12 cellular contexts compared by ENCODE assay signal in the genomic region with DNA sequence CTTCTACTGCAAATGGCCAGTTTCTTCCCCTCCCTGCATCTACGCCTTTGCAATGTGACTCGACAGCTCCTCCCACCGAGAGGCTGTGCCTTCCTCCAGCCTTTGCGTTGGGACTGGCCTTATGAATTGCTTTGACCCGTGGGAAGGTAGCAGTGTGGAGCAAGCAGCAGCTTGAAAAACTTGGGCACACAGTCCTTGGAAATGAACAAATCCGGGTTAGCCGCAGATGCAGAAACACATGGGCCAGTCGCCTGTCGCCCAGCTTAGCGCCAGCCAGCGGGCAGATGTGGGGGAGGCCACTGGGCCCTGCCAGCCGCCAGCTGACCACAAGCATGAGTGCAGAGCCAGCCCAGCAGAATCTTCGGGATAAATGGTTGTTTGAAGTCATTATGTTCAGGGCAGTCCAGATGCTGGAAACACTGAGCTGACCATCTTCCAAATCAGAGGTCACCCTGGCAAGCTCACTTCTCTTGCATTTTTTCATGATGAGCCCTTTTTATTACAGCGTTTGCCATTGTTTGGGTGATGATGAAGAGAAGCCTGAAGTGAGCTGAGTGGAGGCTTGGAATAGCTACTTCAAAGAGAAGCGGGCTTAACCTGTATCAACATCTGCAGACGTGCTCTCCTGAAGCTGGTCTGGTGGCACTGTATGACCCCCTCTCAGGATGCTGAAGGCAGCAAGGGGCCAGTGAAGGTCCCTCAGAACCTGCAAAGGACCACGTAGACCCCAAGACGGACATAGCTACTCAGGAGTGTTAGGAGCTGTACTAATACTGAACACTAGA. TPM values are rescaled to one million over a fixed set of nuclear protein-coding genes. Genes with fewer than 3 reads are reported as not detected.
A peak's percentile ranks its signal among the peaks of the same experiment; 100 is the strongest.
DNase-seq lines count a peak whose midpoint lies in the region; ATAC-seq and TF ChIP-seq lines count a peak whose summit lies in the region.
"Had no signal": no experiment of that assay in that cellular context is flagged by ENCODE, and none has a peak within 500 bp of the region (broad histone marks: within the 10 kb centered on the region; RNA-seq: fewer than 3 reads in every experiment).

No MANE protein-coding gene starts in this region.

- H4K8ac ChIP-seq in mesenchymal stem cell (ENCODE audit: low read length), result no peak overlapping the region

- no peak overlapping the region for H3K14ac ChIP-seq in mesenchymal stem cell (ENCODE audit: low read length in 2 of 2)

- DNase-seq in activated CD8-positive, alpha-beta memory T cell treated with anti-CD3 and anti-CD28 coated beads for 24 hours, result peak; percentile 44
- no peak for DNase-seq in activated CD8-positive, alpha-beta memory T cell treated with anti-CD3 and anti-CD28 coated beads, Interleukin-2, amount 10 ng/mL, durations not matched to agents 7 days and 5 days
- peak in 9 of 10 donors; percentile 38 to 77 (median 65) for DNase-seq in dorsolateral prefrontal cortex
- peak; percentile 42 for DNase-seq in mesenchymal stem cell
- DNase-seq in cerebellum (ENCODE audit: low spot score), result no peak
- no peak for DNase-seq in NCI-H187 treated with DMSO at 0.1 percent for 48 hours (lab: John Stamatoyannopoulos, UW)
- DNase-seq: effector memory CD4-positive, alpha-beta T cell; NCI-H345 had no signal

- H3K23ac ChIP-seq in mesenchymal stem cell (ENCODE audit: low read length in 2 of 2), result no peak overlapping the region

- H4K91ac ChIP-seq in mesenchymal stem cell (ENCODE audit: low read length), result no peak overlapping the region

- H3K36me3 ChIP-seq in mesenchymal stem cell (ENCODE audit: control insufficient read depth in 1 of 2, insufficient read depth in 2 of 2, low read depth in 1 of 2, low read length in 2 of 2), result peaks cover 32 to 40% of the 10 kb centered on the region in 2 experiments

- H3K9me3 Mint-ChIP-seq in activated CD8-positive, alpha-beta memory T cell treated with anti-CD3 and anti-CD28 coated beads, Interleukin-2, amount 10 ng/mL, durations not matched to agents 7 days and 5 days (ENCODE audit: low read depth), result no peaks in the 10 kb centered on the region
- H3K9me3 Mint-ChIP-seq: nephron had no signal

- no peaks in the 10 kb centered on the region for H3K27me3 Mint-ChIP-seq in activated CD8-positive, alpha-beta memory T cell treated with anti-CD3 and anti-CD28 coated beads, Interleukin-2, amount 10 ng/mL, durations not matched to agents 7 days and 5 days
- H3K27me3 Mint-ChIP-seq: B cell had no signal

- peaks cover 13% of the 10 kb centered on the region for H3K4me1 Mint-ChIP-seq in activated CD8-positive, alpha-beta memory T cell treated with anti-CD3 and anti-CD28 coated beads, Interleukin-2, amount 10 ng/mL, durations not matched to agents 7 days and 5 days
- H3K4me1 Mint-ChIP-seq: B cell had no signal

- H3K27ac ChIP-seq in dorsolateral prefrontal cortex (peak overlapping the region in 50 of 59 donors; percentile 5 to 85 (median 65)), mesenchymal stem cell (ENCODE audit: low read length, poor library complexity, severe bottlenecking) (no peak overlapping the region)

- no peak overlapping the region for H2BK5ac ChIP-seq in mesenchymal stem cell (ENCODE audit: low read depth, low read length, poor library complexity, severe bottlenecking)

- no peak overlapping the region for H2BK15ac ChIP-seq in mesenchymal stem cell (ENCODE audit: low read depth, poor library complexity, severe bottlenecking)

- no peak overlapping the region for H3K4ac ChIP-seq in mesenchymal stem cell (ENCODE audit: low read depth in 1 of 2, low read length in 2 of 2)

- intact Hi-C loops in dorsolateral prefrontal cortex (cut with DNase I), result no loop called here

- H3K27me3 ChIP-seq in dorsolateral prefrontal cortex, result no peaks in the 10 kb centered on the region
- no peaks in the 10 kb centered on the region for H3K27me3 ChIP-seq in mesenchymal stem cell (ENCODE audit: control insufficient read depth in 1 of 2, insufficient read depth in 1 of 2, low read length in 2 of 2)

- peak in 18 of 56 donors; percentile 7 to 44 (median 22) for TF ChIP-seq CTCF in dorsolateral prefrontal cortex (IDR thresholded peaks at IDR 0.05 in 54 of 56, conservative IDR thresholded peaks at IDR 0.05 in 2 of 56; ENCODE audit: low read depth in 1 of 56, partially characterized antibody in 56 of 56)

- CTCF ChIA-PET in activated CD8-positive, alpha-beta memory T cell treated with anti-CD3 and anti-CD28 coated beads, Interleukin-2, amount 10 ng/mL, durations not matched to agents 7 days and 5 days (lab: Charles Lee), result interaction anchor here (0.7 to 2.9 kb wide), 10 partner anchors 9 to 259 kb away, joined by 3 to 12 read pairs (median 4); no protein-coding TSS in a partner anchor

- H3K18ac ChIP-seq in mesenchymal stem cell (ENCODE audit: low read depth in 1 of 2, low read length in 2 of 2), result no peak overlapping the region

- H3K4me3 Mint-ChIP-seq in activated CD8-positive, alpha-beta memory T cell treated with anti-CD3 and anti-CD28 coated beads, Interleukin-2, amount 10 ng/mL, durations not matched to agents 7 days and 5 days, result no peak overlapping the region
- H3K4me3 Mint-ChIP-seq: B cell, nephron had no signal

- peaks cover 2% of the 10 kb centered on the region for H3K79me1 ChIP-seq in mesenchymal stem cell (replicated peaks; ENCODE audit: low read length, poor library complexity, severe bottlenecking)

- peak overlapping the region; percentile 71 for H3K9ac ChIP-seq in mesenchymal stem cell (ENCODE audit: low read length)

- no peak overlapping the region for H3K27ac Mint-ChIP-seq in activated CD8-positive, alpha-beta memory T cell treated with anti-CD3 and anti-CD28 coated beads, Interleukin-2, amount 10 ng/mL, durations not matched to agents 7 days and 5 days
- H3K27ac Mint-ChIP-seq: B cell, nephron had no signal

- no peak overlapping the region for H2BK12ac ChIP-seq in mesenchymal stem cell (ENCODE audit: low read length in 2 of 2)

- H2AK5ac ChIP-seq in mesenchymal stem cell (ENCODE audit: low read length, severe bottlenecking), result no peak overlapping the region

- ATAC-seq in activated CD8-positive, alpha-beta memory T cell treated with anti-CD3 and anti-CD28 coated beads, Interleukin-2, amount 10 ng/mL, durations not matched to agents 7 days and 5 days, result no peak
- ATAC-seq in GM21529 (IDR thresholded peaks at IDR 0.05; ENCODE audit: unreplicated experiment) (no peak), GM19395 (IDR thresholded peaks at IDR 0.05; ENCODE audit: unreplicated experiment) (no peak)

- peaks cover 5% of the 10 kb centered on the region for H3K4me1 ChIP-seq in mesenchymal stem cell (ENCODE audit: control insufficient read depth, insufficient read depth, low read depth, low read length)

- H3K4me3 ChIP-seq in dorsolateral prefrontal cortex (peak overlapping the region in 20 of 59 donors; percentile 1 to 50 (median 17)), mesenchymal stem cell (ENCODE audit: insufficient read depth in 1 of 2, low read depth in 1 of 2, low read length in 2 of 2) (peak overlapping the region; percentile 23 to 46)

- peaks cover 19% of the 10 kb centered on the region for H3K36me3 Mint-ChIP-seq in activated CD8-positive, alpha-beta memory T cell treated with anti-CD3 and anti-CD28 coated beads, Interleukin-2, amount 10 ng/mL, durations not matched to agents 7 days and 5 days

- 77% methylated on average over 18 of the region's 18 CpGs for WGBS in mesenchymal stem cell

- no peak overlapping the region for H2AFZ ChIP-seq in mesenchymal stem cell (ENCODE audit: low read depth, low read length)

- H2BK120ac ChIP-seq in mesenchymal stem cell (ENCODE audit: low read depth, low read length), result no peak overlapping the region

- no peaks in the 10 kb centered on the region for H3K9me3 ChIP-seq in mesenchymal stem cell (ENCODE audit: control insufficient read depth, low read length)

- H3K4me2 ChIP-seq in mesenchymal stem cell (ENCODE audit: low read length, poor library complexity, severe bottlenecking), result no peak overlapping the region

RNA-seq across cellular contexts. Expression of gene SELENOS, which starts 9.8 kb away (rescaled TPM):
- total RNA-seq in activated CD8-positive, alpha-beta memory T cell treated with anti-CD3 and anti-CD28 coated beads, Interleukin-2, amount 10 ng/mL, durations not matched to agents 7 days and 5 days, result 10 to 100 TPM; 33.1 to 49.0 TPM
- total RNA-seq in dorsolateral prefrontal cortex, result 10 to 100 TPM; 17.2 to 38.9 (median 26.4) TPM
- polyA plus RNA-seq in mesenchymal stem cell (2013, experiment 1 of 2), result 89.5 TPM
- 95.2 TPM for polyA plus RNA-seq in mesenchymal stem cell (2013, experiment 2 of 2)
- 28.8 TPM for total RNA-seq in cerebellum

RNA-seq across cellular contexts. Expression of gene CHSY1, which starts 15.7 kb away (rescaled TPM):
- total RNA-seq in activated CD8-positive, alpha-beta memory T cell treated with anti-CD3 and anti-CD28 coated beads, Interleukin-2, amount 10 ng/mL, durations not matched to agents 7 days and 5 days, result 10 to 100 TPM; 50.5 to 59.4 TPM
- total RNA-seq in dorsolateral prefrontal cortex, result 10 to 100 TPM; 16.3 to 47.8 (median 26.7) TPM
- polyA plus RNA-seq in mesenchymal stem cell (2013, experiment 1 of 2), result 30.7 TPM
- 32.2 TPM for polyA plus RNA-seq in mesenchymal stem cell (2013, experiment 2 of 2)
- 40.9 TPM for total RNA-seq in cerebellum

RNA-seq across cellular contexts. Expression of gene SNRPA1, which starts 27.5 kb away (rescaled TPM):
- total RNA-seq in activated CD8-positive, alpha-beta memory T cell treated with anti-CD3 and anti-CD28 coated beads, Interleukin-2, amount 10 ng/mL, durations not matched to agents 7 days and 5 days, result 100 to 1,000 TPM; 132 to 151 TPM
- total RNA-seq in dorsolateral prefrontal cortex (10 to 100 TPM; 22.5 to 70.1 (median 45.4) TPM), cerebellum (18.1 TPM)
- polyA plus RNA-seq in mesenchymal stem cell (2013, experiment 1 of 2), result 40.4 TPM
- polyA plus RNA-seq in mesenchymal stem cell (2013, experiment 2 of 2), result 42.2 TPM

Comparison
In these comparisons a context has a peak if more than half of its experiments do, and no peak if none do; other contexts are left out.
1. DNase-seq: peak in activated CD8-positive, alpha-beta memory T cell treated with anti-CD3 and anti-CD28 coated beads for 24 hours (single experiment), dorsolateral prefrontal cortex (9 of 10) and mesenchymal stem cell (single experiment); none in activated CD8-positive, alpha-beta memory T cell treated with anti-CD3 and anti-CD28 coated beads, Interleukin-2, amount 10 ng/mL, durations not matched to agents 7 days and 5 days (single experiment), cerebellum (single experiment) and NCI-H187 treated with DMSO at 0.1 percent for 48 hours (single experiment).